ENCODE assay signal across 13 cellular contexts in genomic region chr1:184716158-184716557, GRCh38.
"Had no signal": no experiment of that assay in that cellular context is flagged by ENCODE, and none has a peak within 500 bp of the region (broad histone marks: within the 10 kb centered on the region; RNA-seq: fewer than 3 reads in every experiment).

No MANE protein-coding gene starts in this region.

- H3K36me3 ChIP-seq: ovary had no signal

- H3K27ac ChIP-seq: ascending aorta, colonic mucosa, neural progenitor cell, ovary, testis, upper lobe of right lung had no signal

- H3K4me1 ChIP-seq: ascending aorta, colonic mucosa, neural progenitor cell, testis, upper lobe of right lung had no signal

- H3K9ac ChIP-seq: neural progenitor cell had no signal

- H2AFZ ChIP-seq: neural progenitor cell had no signal

- H3K4me3 ChIP-seq: ascending aorta, colonic mucosa, neural progenitor cell, ovary, testis, upper lobe of right lung had no signal

- DNase-seq: activated CD4-positive, alpha-beta memory T cell treated with anti-CD3 and anti-CD28 coated beads, Interleukin-2, amount 10 ng/mL, durations not matched to agents 7 days and 5 days; activated naive CD8-positive, alpha-beta T cell treated with anti-CD3 and anti-CD28 coated beads, Interleukin-2, amount 10 ng/mL, durations not matched to agents 7 days and 5 days; activated T-cell treated with anti-CD3 and anti-CD28 coated beads, Interleukin-2, amount 50 U/mL, for 48 hours; colonic mucosa; effector CD4-positive, alpha-beta T cell; kidney glomerular epithelial cell; ovary; stimulated activated CD4-positive, alpha-beta T cell treated with anti-CD3 and anti-CD28 coated beads, Interleukin-4, amount 100 ng/mL, for 4 hours; stimulated activated naive CD8-positive, alpha-beta T cell treated with anti-CD3 and anti-CD28 coated beads, Interleukin-15, amount 100 ng/mL, for 72 hours; testis; upper lobe of right lung had no signal

- H3K9me3 ChIP-seq: ascending aorta, colonic mucosa, ovary, testis, upper lobe of right lung had no signal

- H3K27me3 ChIP-seq: ascending aorta, colonic mucosa, neural progenitor cell, ovary, testis, upper lobe of right lung had no signal

- H3K4me2 ChIP-seq: neural progenitor cell had no signal
